ENCODE assay signal across 8 cellular contexts in the genomic region with DNA sequence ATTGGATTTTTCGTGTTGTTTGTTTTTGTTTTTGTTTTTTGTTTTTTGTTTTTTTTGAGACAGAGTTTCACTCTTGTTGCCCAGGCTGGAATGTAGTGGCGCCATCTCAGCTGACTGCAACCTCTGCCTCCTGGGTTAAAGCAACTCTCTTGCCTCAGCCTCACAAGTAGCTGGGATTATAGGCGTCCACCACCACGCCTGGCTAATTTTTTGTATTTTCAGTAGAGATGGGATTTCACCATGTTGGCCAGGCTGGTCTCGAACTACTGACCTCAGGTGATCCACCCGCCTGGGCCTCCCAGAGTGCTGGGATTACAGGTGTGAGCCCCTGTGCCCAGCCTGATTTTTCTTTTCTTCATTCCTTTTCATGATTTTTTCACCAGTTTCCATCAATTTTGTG.
DNase-seq lines count a peak whose midpoint lies in the region; ATAC-seq, FAIRE-seq and TF ChIP-seq lines count a peak whose summit lies in the region.
"Not testable (repeated sequence)": the region's sequence is repeated elsewhere in the genome, so short reads cannot be mapped to it uniquely, and the experiment has no call there.

No MANE protein-coding gene starts in this region.

- ATAC-seq in T-cell (replicated peaks in 1 of 4); stimulated activated effector memory CD8-positive, alpha-beta T cell treated with anti-CD3 and anti-CD28 coated beads, Interleukin-12 subunit alpha, Interleukin-12 subunit beta, amount 100 ng/mL, for 72 hours: not testable (repeated sequence)

- H3K36me3 ChIP-seq in ACC112 (ENCODE audit: insufficient read depth, low read length) = peaks cover 15% of the 10 kb centered on the region
- H3K36me3 ChIP-seq in HEK293 (ENCODE audit: control insufficient read depth in 2 of 2, insufficient read depth in 1 of 2, low read length in 2 of 2) = peaks cover 6 to 25% of the 10 kb centered on the region in 2 experiments
- H3K36me3 ChIP-seq in astrocyte (ENCODE audit: insufficient read depth, low read length) = not testable (repeated sequence)

- not testable (repeated sequence) for H2AFZ ChIP-seq in ACC112 (ENCODE audit: low read length, unreplicated experiment); astrocyte (ENCODE audit: low read depth, low read length)

- not testable (repeated sequence) for DNase-seq in T-cell; activated CD4-positive, alpha-beta memory T cell treated with anti-CD3 and anti-CD28 coated beads for 36 hours; activated T-helper 2 cell treated with anti-CD3 and anti-CD28 coated beads, Interferon-gamma antibody, Interleukin-2, Interleukin-4, amounts not matched to agents 10 μg/mL and 5 μg/mL and 100 μg/mL, durations not matched to agents 14 hours and 24 hours and 36 hours (ENCODE audit: low spot score); astrocyte (ENCODE audit: low read depth); mesothelial cell of epicardium (ENCODE audit: low spot score in 2 of 2, unreplicated experiment in 2 of 2); stimulated activated effector memory CD8-positive, alpha-beta T cell treated with anti-CD3 and anti-CD28 coated beads, Interleukin-12 subunit alpha, Interleukin-12 subunit beta, amount 100 ng/mL, for 72 hours (ENCODE audit: low spot score in 2 of 2)

- not testable (repeated sequence) for FAIRE-seq in astrocyte (lab: Jason Lieb, UNC)

- intact Hi-C loops in activated CD4-positive, alpha-beta memory T cell treated with anti-CD3 and anti-CD28 coated beads for 36 hours (cut with micrococcal nuclease) = not testable (repeated sequence)
- intact Hi-C loops in activated T-helper 2 cell treated with anti-CD3 and anti-CD28 coated beads, Interferon-gamma antibody, Interleukin-2, Interleukin-4, amounts not matched to agents 10 μg/mL and 5 μg/mL and 100 μg/mL, durations not matched to agents 14 hours and 24 hours and 36 hours (cut with micrococcal nuclease) = loop anchor here (10.0 kb wide), 1 partner anchor 1446 kb away; no protein-coding TSS in a partner anchor

- peaks cover 31% of the 10 kb centered on the region for H3K4me1 ChIP-seq in ACC112 (ENCODE audit: control insufficient read depth, insufficient read depth, low read length, unreplicated experiment)
- peaks cover 23% of the 10 kb centered on the region for H3K4me1 ChIP-seq in HEK293 (ENCODE audit: control insufficient read depth, insufficient read depth, low read length)
- H3K4me1 ChIP-seq in astrocyte (ENCODE audit: insufficient read depth, low read length) = peaks cover 28% of the 10 kb centered on the region

- not testable (repeated sequence) for TF ChIP-seq CTCF in HEK293 (tag by site-specific recombination; IDR thresholded peaks at IDR 0.05); astrocyte (IDR thresholded peaks at IDR 0.05; ENCODE audit: insufficient read depth, low read depth, low read length); mesothelial cell of epicardium (IDR thresholded peaks at IDR 0.05; ENCODE audit: unreplicated experiment)

- not testable (repeated sequence) for H3K9me3 ChIP-seq in HEK293 (ENCODE audit: control insufficient read depth, insufficient read depth, low read depth, low read length); astrocyte (ENCODE audit: insufficient read depth, low read depth, low read length)

- H3K27ac Mint-ChIP-seq in T-cell = peak overlapping the region; percentile 76 to 88
- peak overlapping the region; percentile 88 for H3K27ac Mint-ChIP-seq in activated CD4-positive, alpha-beta memory T cell treated with anti-CD3 and anti-CD28 coated beads for 36 hours
- peak overlapping the region; percentile 87 for H3K27ac Mint-ChIP-seq in activated T-helper 2 cell treated with anti-CD3 and anti-CD28 coated beads, Interferon-gamma antibody, Interleukin-2, Interleukin-4, amounts not matched to agents 10 μg/mL and 5 μg/mL and 100 μg/mL, durations not matched to agents 14 hours and 24 hours and 36 hours
- H3K27ac Mint-ChIP-seq in astrocyte (ENCODE audit: unreplicated experiment) = peak overlapping the region; percentile 78
- H3K27ac Mint-ChIP-seq in mesothelial cell of epicardium = peak overlapping the region; percentile 67
- peak overlapping the region; percentile 90 for H3K27ac Mint-ChIP-seq in stimulated activated effector memory CD8-positive, alpha-beta T cell treated with anti-CD3 and anti-CD28 coated beads, Interleukin-12 subunit alpha, Interleukin-12 subunit beta, amount 100 ng/mL, for 72 hours

- POLR2A ChIA-PET in HEK293 (lab: Yijun Ruan, JAX) = interaction anchor here (0.8 to 1.2 kb wide), 2 partner anchors 12 to 47 kb away, joined by 3 to 5 read pairs; no protein-coding TSS in a partner anchor
- POLR2A ChIA-PET in T-cell (lab: Charles Lee) = not testable (repeated sequence)
- POLR2A ChIA-PET in activated CD4-positive, alpha-beta memory T cell treated with anti-CD3 and anti-CD28 coated beads for 36 hours (lab: Charles Lee) = interaction anchor here (2.5 to 17.1 kb wide), 2 partner anchors 18 to 56 kb away, joined by 10 to 1283 read pairs; no protein-coding TSS in a partner anchor

- H3K79me2 ChIP-seq in ACC112 (ENCODE audit: control insufficient read depth, insufficient read depth, low read length, unreplicated experiment) (peaks cover 13% of the 10 kb centered on the region), astrocyte (ENCODE audit: insufficient read depth, low read length) (peaks cover 16% of the 10 kb centered on the region)

- H3K4me3 ChIP-seq in ACC112 (ENCODE audit: low read depth, low read length); HEK293 (ENCODE audit: low read depth, low read length); astrocyte (ENCODE audit: insufficient read depth, low read depth, low read length): not testable (repeated sequence)

- H3K27me3 Mint-ChIP-seq in T-cell; activated CD4-positive, alpha-beta memory T cell treated with anti-CD3 and anti-CD28 coated beads for 36 hours; activated T-helper 2 cell treated with anti-CD3 and anti-CD28 coated beads, Interferon-gamma antibody, Interleukin-2, Interleukin-4, amounts not matched to agents 10 μg/mL and 5 μg/mL and 100 μg/mL, durations not matched to agents 14 hours and 24 hours and 36 hours (ENCODE audit: low read depth); astrocyte (ENCODE audit: low read depth, unreplicated experiment); mesothelial cell of epicardium (ENCODE audit: low read depth): not testable (repeated sequence)

- not testable (repeated sequence) for H3K9ac ChIP-seq in astrocyte (ENCODE audit: low read length)

- not testable (repeated sequence) for H4K20me1 ChIP-seq in astrocyte (ENCODE audit: insufficient read depth, low read length)

- not testable (repeated sequence) for H3K4me2 ChIP-seq in astrocyte (ENCODE audit: low read length)

- not testable (repeated sequence) for H3K27me3 ChIP-seq in ACC112 (ENCODE audit: insufficient read depth, low read length); astrocyte (ENCODE audit: insufficient read depth, low read length)

- H3K36me3 Mint-ChIP-seq in T-cell = peaks cover 28% of the 10 kb centered on the region
- peaks cover 55% of the 10 kb centered on the region for H3K36me3 Mint-ChIP-seq in activated CD4-positive, alpha-beta memory T cell treated with anti-CD3 and anti-CD28 coated beads for 36 hours
- H3K36me3 Mint-ChIP-seq in activated T-helper 2 cell treated with anti-CD3 and anti-CD28 coated beads, Interferon-gamma antibody, Interleukin-2, Interleukin-4, amounts not matched to agents 10 μg/mL and 5 μg/mL and 100 μg/mL, durations not matched to agents 14 hours and 24 hours and 36 hours (ENCODE audit: low read depth) = peaks cover 68% of the 10 kb centered on the region
- peaks cover 27% of the 10 kb centered on the region for H3K36me3 Mint-ChIP-seq in astrocyte (ENCODE audit: low read depth, unreplicated experiment)
- H3K36me3 Mint-ChIP-seq in mesothelial cell of epicardium = peaks cover 28% of the 10 kb centered on the region
- peaks cover 83% of the 10 kb centered on the region for H3K36me3 Mint-ChIP-seq in stimulated activated effector memory CD8-positive, alpha-beta T cell treated with anti-CD3 and anti-CD28 coated beads, Interleukin-12 subunit alpha, Interleukin-12 subunit beta, amount 100 ng/mL, for 72 hours

- not testable (repeated sequence) for H3K4me3 Mint-ChIP-seq in T-cell; activated CD4-positive, alpha-beta memory T cell treated with anti-CD3 and anti-CD28 coated beads for 36 hours; activated T-helper 2 cell treated with anti-CD3 and anti-CD28 coated beads, Interferon-gamma antibody, Interleukin-2, Interleukin-4, amounts not matched to agents 10 μg/mL and 5 μg/mL and 100 μg/mL, durations not matched to agents 14 hours and 24 hours and 36 hours (ENCODE audit: low read depth); astrocyte (ENCODE audit: unreplicated experiment); mesothelial cell of epicardium
- H3K4me3 Mint-ChIP-seq in stimulated activated effector memory CD8-positive, alpha-beta T cell treated with anti-CD3 and anti-CD28 coated beads, Interleukin-12 subunit alpha, Interleukin-12 subunit beta, amount 100 ng/mL, for 72 hours = peak overlapping the region; percentile 9

- CTCF ChIA-PET in HEK293 (lab: Yijun Ruan, JAX) = not testable (repeated sequence)
- CTCF ChIA-PET in T-cell (lab: Charles Lee) = interaction anchor here in 1 of 2 donors (0.5 to 0.6 kb wide), 2 partner anchors 17 to 33 kb away, joined by 3 to 6 read pairs; no protein-coding TSS in a partner anchor
- CTCF ChIA-PET in activated CD4-positive, alpha-beta memory T cell treated with anti-CD3 and anti-CD28 coated beads for 36 hours (lab: Charles Lee) = interaction anchor here (1.4 to 2.7 kb wide), 2 partner anchors 26 to 57 kb away, joined by 4 to 8 read pairs; no protein-coding TSS in a partner anchor

- not testable (repeated sequence) for H3K9me3 Mint-ChIP-seq in T-cell; astrocyte (ENCODE audit: unreplicated experiment); mesothelial cell of epicardium; stimulated activated effector memory CD8-positive, alpha-beta T cell treated with anti-CD3 and anti-CD28 coated beads, Interleukin-12 subunit alpha, Interleukin-12 subunit beta, amount 100 ng/mL, for 72 hours
- peaks cover 13% of the 10 kb centered on the region for H3K9me3 Mint-ChIP-seq in activated CD4-positive, alpha-beta memory T cell treated with anti-CD3 and anti-CD28 coated beads for 36 hours
- H3K9me3 Mint-ChIP-seq in activated T-helper 2 cell treated with anti-CD3 and anti-CD28 coated beads, Interferon-gamma antibody, Interleukin-2, Interleukin-4, amounts not matched to agents 10 μg/mL and 5 μg/mL and 100 μg/mL, durations not matched to agents 14 hours and 24 hours and 36 hours = peaks cover 14% of the 10 kb centered on the region

- H3K4me1 Mint-ChIP-seq in T-cell = peaks cover 37 to 49% (median 47%) of the 10 kb centered on the region in 3 donors
- H3K4me1 Mint-ChIP-seq in activated CD4-positive, alpha-beta memory T cell treated with anti-CD3 and anti-CD28 coated beads for 36 hours (ENCODE audit: low read depth) = peaks cover 66% of the 10 kb centered on the region
- peaks cover 58% of the 10 kb centered on the region for H3K4me1 Mint-ChIP-seq in activated T-helper 2 cell treated with anti-CD3 and anti-CD28 coated beads, Interferon-gamma antibody, Interleukin-2, Interleukin-4, amounts not matched to agents 10 μg/mL and 5 μg/mL and 100 μg/mL, durations not matched to agents 14 hours and 24 hours and 36 hours (ENCODE audit: low read depth)
- H3K4me1 Mint-ChIP-seq in astrocyte (ENCODE audit: low read depth, unreplicated experiment) = peaks cover 27% of the 10 kb centered on the region
- peaks cover 39% of the 10 kb centered on the region for H3K4me1 Mint-ChIP-seq in mesothelial cell of epicardium
- H3K4me1 Mint-ChIP-seq in stimulated activated effector memory CD8-positive, alpha-beta T cell treated with anti-CD3 and anti-CD28 coated beads, Interleukin-12 subunit alpha, Interleukin-12 subunit beta, amount 100 ng/mL, for 72 hours = peaks cover 46% of the 10 kb centered on the region

- 0 out of 2 replicates have a peak overlapping the region, but pooled peaks have one; percentile 3 for H3K27ac ChIP-seq in ACC112 (ENCODE audit: low read depth, low read length)
- H3K27ac ChIP-seq in HEK293 (ENCODE audit: extremely low read depth, low read depth, low read length); astrocyte (ENCODE audit: low read depth, low read length): not testable (repeated sequence)
